11 cellular contexts compared by ENCODE assay signal in the genomic region with DNA sequence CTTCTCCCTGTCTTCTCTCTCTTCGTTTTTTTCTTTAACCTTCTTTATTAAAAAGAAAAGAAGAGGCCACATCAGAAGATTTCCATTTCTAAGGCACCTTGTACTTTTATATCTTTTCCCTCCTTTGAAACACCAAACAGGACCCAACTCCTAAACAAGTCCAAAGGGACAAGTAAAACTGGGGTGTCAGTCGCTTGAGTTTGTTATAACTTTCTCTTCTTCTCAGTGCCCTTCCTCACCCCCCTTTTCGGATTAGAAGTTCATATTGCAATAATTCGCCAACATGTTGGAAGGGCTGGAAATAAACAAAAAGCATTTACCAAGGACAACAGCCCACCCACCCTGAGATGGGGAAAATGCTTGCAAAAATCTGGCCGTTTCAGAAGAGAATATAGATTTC.
DNase-seq lines count a peak whose midpoint lies in the region; ATAC-seq, FAIRE-seq and TF ChIP-seq lines count a peak whose summit lies in the region.
"Had no signal": no experiment of that assay in that cellular context is flagged by ENCODE, and none has a peak within 500 bp of the region (broad histone marks: within the 10 kb centered on the region; RNA-seq: fewer than 3 reads in every experiment).

No MANE protein-coding gene starts in this region.

- no peaks in the 10 kb centered on the region for H3K9me3 Mint-ChIP-seq in activated T-helper 1 cell treated with anti-CD3 and anti-CD28 coated beads, Interleukin-12 subunit alpha, Interleukin-12 subunit beta, Interleukin-2, Interleukin-4 antibody, amounts not matched to agents 30 ng/mL and 10 ng/mL and 1 ng/mL, durations not matched to agents 14 hours and 24 hours and 36 hours

- DNase-seq in EL: peak; percentile 18
- DNase-seq in activated T-helper 1 cell treated with anti-CD3 and anti-CD28 coated beads, Interleukin-12 subunit alpha, Interleukin-12 subunit beta, Interleukin-2, Interleukin-4 antibody, amounts not matched to agents 30 ng/mL and 10 ng/mL and 1 ng/mL, durations not matched to agents 14 hours and 24 hours and 36 hours (ENCODE audit: low spot score): no peak
- DNase-seq in foreskin fibroblast: no peak
- no peak for DNase-seq in gastrocnemius medialis
- DNase-seq in NCI-H510A (lab: John Stamatoyannopoulos, UW): no peak
- DNase-seq in posterior vena cava (ENCODE audit: low spot score): no peak
- DNase-seq in frontal cortex (ENCODE audit: low spot score in 2 of 2): no peak
- no peak for DNase-seq in DMS 273 (lab: John Stamatoyannopoulos, UW; ENCODE audit: unreplicated experiment)
- DNase-seq: NCI-H446; stimulated activated naive CD4-positive, alpha-beta T cell had no signal

- no peak for TF ChIP-seq POLR2A in gastrocnemius medialis (IDR thresholded peaks at IDR 0.05)

- H3K4me1 Mint-ChIP-seq in activated T-helper 1 cell treated with anti-CD3 and anti-CD28 coated beads, Interleukin-12 subunit alpha, Interleukin-12 subunit beta, Interleukin-2, Interleukin-4 antibody, amounts not matched to agents 30 ng/mL and 10 ng/mL and 1 ng/mL, durations not matched to agents 14 hours and 24 hours and 36 hours (ENCODE audit: low read depth): peaks cover 9% of the 10 kb centered on the region

- no peaks in the 10 kb centered on the region for H3K27me3 ChIP-seq in gastrocnemius medialis

- FAIRE-seq in frontal cortex (lab: Jason Lieb, UNC): no peak
- FAIRE-seq: GM12878 had no signal

- peaks cover 23% of the 10 kb centered on the region for H3K27me3 Mint-ChIP-seq in activated T-helper 1 cell treated with anti-CD3 and anti-CD28 coated beads, Interleukin-12 subunit alpha, Interleukin-12 subunit beta, Interleukin-2, Interleukin-4 antibody, amounts not matched to agents 30 ng/mL and 10 ng/mL and 1 ng/mL, durations not matched to agents 14 hours and 24 hours and 36 hours (ENCODE audit: insufficient read depth)

- H3K27ac ChIP-seq in gastrocnemius medialis: peak overlapping the region; percentile 94 to 97 (median 96)

- in situ Hi-C loops in gastrocnemius medialis (cut with MboI; ENCODE audit: low sequenced_read_pairs in 4 of 4): loop anchor here in 3 of 4 donors (5.0 to 25.0 kb wide), 5 partner anchors 94 to 424 kb away; a partner anchor contains a TSS

- intact Hi-C loops in activated T-helper 1 cell treated with anti-CD3 and anti-CD28 coated beads, Interleukin-12 subunit alpha, Interleukin-12 subunit beta, Interleukin-2, Interleukin-4 antibody, amounts not matched to agents 30 ng/mL and 10 ng/mL and 1 ng/mL, durations not matched to agents 14 hours and 24 hours and 36 hours (cut with micrococcal nuclease): no loop called here
- intact Hi-C loops in gastrocnemius medialis (cut with DNase I; ENCODE audit: low total_unique reads): no loop called here
- intact Hi-C loops in posterior vena cava (cut with DNase I): loop anchor here in 1 of 2 donors (2.0 to 5.0 kb wide), 2 partner anchors 94 to 150 kb away; a partner anchor contains a TSS

- no peaks in the 10 kb centered on the region for H3K9me3 ChIP-seq in gastrocnemius medialis

- H3K36me3 ChIP-seq in gastrocnemius medialis: no peaks in the 10 kb centered on the region

- H3K36me3 Mint-ChIP-seq in activated T-helper 1 cell treated with anti-CD3 and anti-CD28 coated beads, Interleukin-12 subunit alpha, Interleukin-12 subunit beta, Interleukin-2, Interleukin-4 antibody, amounts not matched to agents 30 ng/mL and 10 ng/mL and 1 ng/mL, durations not matched to agents 14 hours and 24 hours and 36 hours (ENCODE audit: low read depth): peaks cover 1% of the 10 kb centered on the region

- ATAC-seq in gastrocnemius medialis: no peak

- H3K4me3 ChIP-seq in foreskin fibroblast (ENCODE audit: low read depth in 1 of 2, low read length in 2 of 2) (peak overlapping the region; percentile 48 to 66), gastrocnemius medialis (peak overlapping the region; percentile 56 to 65 (median 56))
- H3K4me3 ChIP-seq: GM12878 had no signal

- TF ChIP-seq CTCF in foreskin fibroblast (IDR thresholded peaks at IDR 0.05; ENCODE audit: low read depth, low read length): no peak
- TF ChIP-seq CTCF in gastrocnemius medialis (IDR thresholded peaks at IDR 0.05 in 4 of 5, conservative IDR thresholded peaks at IDR 0.05 in 1 of 5): no peak

- peaks cover 18 to 19% of the 10 kb centered on the region in 2 donors for H3K4me1 ChIP-seq in gastrocnemius medialis

- H3K4me3 Mint-ChIP-seq in activated T-helper 1 cell treated with anti-CD3 and anti-CD28 coated beads, Interleukin-12 subunit alpha, Interleukin-12 subunit beta, Interleukin-2, Interleukin-4 antibody, amounts not matched to agents 30 ng/mL and 10 ng/mL and 1 ng/mL, durations not matched to agents 14 hours and 24 hours and 36 hours: peak overlapping the region; percentile 43

- H3K27ac Mint-ChIP-seq in activated T-helper 1 cell treated with anti-CD3 and anti-CD28 coated beads, Interleukin-12 subunit alpha, Interleukin-12 subunit beta, Interleukin-2, Interleukin-4 antibody, amounts not matched to agents 30 ng/mL and 10 ng/mL and 1 ng/mL, durations not matched to agents 14 hours and 24 hours and 36 hours: no peak overlapping the region
